ENCODE assay signal across 1 cellular context in genomic region chr17:58530655-58531054, GRCh38.
TF ChIP-seq lines count a peak whose summit lies in the region.

No MANE protein-coding gene starts in this region.

TF ChIP-seq in GM23338, 12 proteins besides CTCF, POLR2A, EP300 and RAD21 (continued from another document):
- TF ChIP-seq REST (IDR thresholded peaks at IDR 0.05; ENCODE audit: unreplicated experiment): no peak
- TF ChIP-seq ETS1 (IDR thresholded peaks at IDR 0.05): no peak
TF ChIP-seq in GM23338: peak in this region for 0.
